Comparison of ENCODE assay signal across 8 cellular contexts in the genomic region with DNA sequence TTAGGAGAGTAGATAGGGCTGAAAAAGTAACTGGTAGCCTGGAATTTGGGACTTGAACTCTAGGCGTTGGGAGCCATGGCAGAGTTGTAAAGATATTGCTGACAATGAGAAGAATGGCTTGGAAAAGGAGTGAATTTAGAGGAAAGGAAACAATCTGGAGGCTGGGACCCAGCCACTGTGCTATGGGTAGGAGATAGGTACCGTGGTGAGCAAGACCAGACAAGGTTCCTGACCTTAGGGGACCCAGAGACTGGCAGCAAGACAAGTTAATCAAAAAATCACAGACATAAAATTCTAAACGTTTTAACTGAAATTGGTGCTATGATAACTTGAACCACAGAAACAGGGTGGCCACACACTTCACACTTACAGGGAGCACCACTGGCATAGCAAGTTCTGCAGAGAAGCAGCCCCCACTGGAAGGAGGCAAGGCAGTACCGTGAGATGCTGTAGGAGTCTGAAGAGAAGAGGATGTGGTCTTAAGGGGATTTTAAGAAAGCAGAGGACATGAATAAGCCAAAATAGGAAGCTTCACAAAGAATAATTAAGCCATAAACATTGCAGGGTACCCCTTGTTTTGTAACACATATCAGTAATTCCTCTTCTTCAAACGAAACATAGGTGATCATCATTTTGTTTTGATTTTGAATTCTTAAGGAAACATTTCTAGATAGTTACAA. TPM values are rescaled to one million over a fixed set of nuclear protein-coding genes. Genes with fewer than 3 reads are reported as not detected.
A peak's percentile ranks its signal among the peaks of the same experiment; 100 is the strongest.
DNase-seq lines count a peak whose midpoint lies in the region; ATAC-seq and TF ChIP-seq lines count a peak whose summit lies in the region.
"Not testable (repeated sequence)": the region's sequence is repeated elsewhere in the genome, so short reads cannot be mapped to it uniquely, and the experiment has no call there.

No MANE protein-coding gene starts in this region.

- H2AFZ ChIP-seq in OCI-LY3 (ENCODE audit: low read depth, low read length): not testable (repeated sequence)

- intact Hi-C loops in upper lobe of right lung (cut with DNase I): not testable (repeated sequence)

- peaks cover 28% of the 10 kb centered on the region for H3K4me1 ChIP-seq in OCI-LY3 (ENCODE audit: low read length)
- not testable (repeated sequence) for H3K4me1 ChIP-seq in upper lobe of right lung

- H3K27ac Mint-ChIP-seq in activated T-cell treated with anti-CD3 and anti-CD28 coated beads, Interleukin-2, amount 50 U/mL, for 24 hours: peak overlapping the region; percentile 92

- peak overlapping the region; percentile 76 for H3K4me2 ChIP-seq in OCI-LY3 (ENCODE audit: low read length)

- H3K27me3 ChIP-seq in OCI-LY3 (ENCODE audit: low read depth, low read length); upper lobe of right lung: not testable (repeated sequence)

- peaks cover 26% of the 10 kb centered on the region for H3K4me1 Mint-ChIP-seq in activated T-cell treated with anti-CD3 and anti-CD28 coated beads, Interleukin-2, amount 50 U/mL, for 24 hours (ENCODE audit: low read depth)

- H3K36me3 ChIP-seq in OCI-LY3 (replicated peaks; ENCODE audit: low read depth, low read length); upper lobe of right lung: not testable (repeated sequence)

- peak overlapping the region; percentile 22 for H3K27ac ChIP-seq in OCI-LY3 (ENCODE audit: low read length)
- not testable (repeated sequence) for H3K27ac ChIP-seq in upper lobe of right lung

- not testable (repeated sequence) for TF ChIP-seq CTCF in GM20000 (IDR thresholded peaks at IDR 0.05; ENCODE audit: extremely low read depth, missing control alignments); OCI-LY3 (IDR thresholded peaks at IDR 0.05; ENCODE audit: low read depth, low read length); upper lobe of right lung (IDR thresholded peaks at IDR 0.05)

- peak overlapping the region; percentile 54 for H3K4me3 Mint-ChIP-seq in activated T-cell treated with anti-CD3 and anti-CD28 coated beads, Interleukin-2, amount 50 U/mL, for 24 hours

- H3K9me3 ChIP-seq in OCI-LY3 (ENCODE audit: insufficient read depth, low read length); upper lobe of right lung: not testable (repeated sequence)

- peak; percentile 48 for ATAC-seq in GM18508 (IDR thresholded peaks at IDR 0.05; ENCODE audit: insufficient read depth, unreplicated experiment)
- ATAC-seq in HG02852 (IDR thresholded peaks at IDR 0.05; ENCODE audit: unreplicated experiment): peak; percentile 58
- peak; percentile 59 for ATAC-seq in HG03460 (IDR thresholded peaks at IDR 0.05; ENCODE audit: unreplicated experiment)
- peak; percentile 26 for ATAC-seq in esophagus mucosa
- peak; percentile 55 for ATAC-seq in upper lobe of right lung

- H4K20me1 ChIP-seq in OCI-LY3 (ENCODE audit: insufficient read depth, low read length): not testable (repeated sequence)

- H3K36me3 Mint-ChIP-seq in activated T-cell treated with anti-CD3 and anti-CD28 coated beads, Interleukin-2, amount 50 U/mL, for 24 hours (ENCODE audit: low read depth): not testable (repeated sequence)

- H3K9me3 Mint-ChIP-seq in activated T-cell treated with anti-CD3 and anti-CD28 coated beads, Interleukin-2, amount 50 U/mL, for 24 hours: not testable (repeated sequence)

- peak; percentile 17 for DNase-seq in GM20000 (ENCODE audit: low spot score)
- not testable (repeated sequence) for DNase-seq in activated T-cell treated with anti-CD3 and anti-CD28 coated beads, Interleukin-2, amount 50 U/mL, for 24 hours; upper lobe of right lung

- H3K4me3 ChIP-seq in OCI-LY3 (ENCODE audit: low read length): peak overlapping the region; percentile 59
- not testable (repeated sequence) for H3K4me3 ChIP-seq in upper lobe of right lung

- H3K9ac ChIP-seq in OCI-LY3 (ENCODE audit: low read length): not testable (repeated sequence)

- H3K79me2 ChIP-seq in OCI-LY3 (ENCODE audit: low read length): not testable (repeated sequence)

- H3K27me3 Mint-ChIP-seq in activated T-cell treated with anti-CD3 and anti-CD28 coated beads, Interleukin-2, amount 50 U/mL, for 24 hours: not testable (repeated sequence)

RNA-seq across cellular contexts. Expression of a gene that starts 35.6 kb away (rescaled TPM):
- total RNA-seq in esophagus mucosa: 7.5 TPM
- total RNA-seq in upper lobe of right lung: 8.1 TPM

RNA-seq across cellular contexts. Expression of a gene that starts 41.7 kb away (rescaled TPM):
- 3.3 TPM for total RNA-seq in esophagus mucosa
- total RNA-seq in upper lobe of right lung: 14.1 TPM
